Comparison of ENCODE assay signal across 14 cellular contexts in genomic region chr2:47888581-47889280, GRCh38. TPM values are rescaled to one million over a fixed set of nuclear protein-coding genes. Genes with fewer than 3 reads are reported as not detected.
A peak's percentile ranks its signal among the peaks of the same experiment; 100 is the strongest.
DNase-seq lines count a peak whose midpoint lies in the region; ATAC-seq and TF ChIP-seq lines count a peak whose summit lies in the region.
"Had no signal": no experiment of that assay in that cellular context is flagged by ENCODE, and none has a peak within 500 bp of the region (broad histone marks: within the 10 kb centered on the region; RNA-seq: fewer than 3 reads in every experiment).

No MANE protein-coding gene starts in this region.

- no peaks in the 10 kb centered on the region for H3K27me3 ChIP-seq in CD4-positive, CD25-positive, alpha-beta regulatory T cell (ENCODE audit: control insufficient read depth, insufficient read depth, low read length)

- peaks cover 0 to 1% (median 0%) of the 10 kb centered on the region in 7 donors for H3K9me3 Mint-ChIP-seq in CD4-positive, CD25-positive, alpha-beta regulatory T cell
- H3K9me3 Mint-ChIP-seq in activated CD8-positive, alpha-beta T cell treated with anti-CD3 and anti-CD28 coated beads for 36 hours, result no peaks in the 10 kb centered on the region

- no peak for TF ChIP-seq CTCF in activated CD8-positive, alpha-beta T cell treated with anti-CD3 and anti-CD28 coated beads for 36 hours (IDR thresholded peaks at IDR 0.05)

- peak overlapping the region; percentile 63 for H3K4me3 ChIP-seq in CD4-positive, CD25-positive, alpha-beta regulatory T cell (ENCODE audit: low read depth, low read length)
- H3K4me3 ChIP-seq: coronary artery had no signal

- CTCF ChIA-PET in activated CD8-positive, alpha-beta T cell treated with anti-CD3 and anti-CD28 coated beads for 36 hours (lab: Charles Lee), result no interaction called here

- peaks cover 5% of the 10 kb centered on the region for H3K36me3 ChIP-seq in CD4-positive, CD25-positive, alpha-beta regulatory T cell (ENCODE audit: control insufficient read depth, insufficient read depth, low read length)

- no peaks in the 10 kb centered on the region for H3K27me3 Mint-ChIP-seq in CD4-positive, CD25-positive, alpha-beta regulatory T cell
- no peaks in the 10 kb centered on the region for H3K27me3 Mint-ChIP-seq in activated CD8-positive, alpha-beta T cell treated with anti-CD3 and anti-CD28 coated beads for 36 hours

- H3K4me3 Mint-ChIP-seq in CD4-positive, CD25-positive, alpha-beta regulatory T cell, result peak overlapping the region; percentile 25 to 83 (median 66)
- no peak overlapping the region for H3K4me3 Mint-ChIP-seq in activated CD8-positive, alpha-beta T cell treated with anti-CD3 and anti-CD28 coated beads for 36 hours

- H3K9me3 ChIP-seq in CD4-positive, CD25-positive, alpha-beta regulatory T cell (ENCODE audit: control insufficient read depth in 2 of 2, low read length in 2 of 2), result no peaks in the 10 kb centered on the region

- POLR2A ChIA-PET in activated CD8-positive, alpha-beta T cell treated with anti-CD3 and anti-CD28 coated beads for 36 hours (lab: Charles Lee), result no interaction called here

- intact Hi-C loops in activated CD8-positive, alpha-beta T cell treated with anti-CD3 and anti-CD28 coated beads for 36 hours (cut with micrococcal nuclease), result no loop called here

- peaks cover 17% of the 10 kb centered on the region for H3K36me3 Mint-ChIP-seq in CD4-positive, CD25-positive, alpha-beta regulatory T cell
- peaks cover 34% of the 10 kb centered on the region for H3K36me3 Mint-ChIP-seq in activated CD8-positive, alpha-beta T cell treated with anti-CD3 and anti-CD28 coated beads for 36 hours (ENCODE audit: low read depth)

- H3K4me1 Mint-ChIP-seq in CD4-positive, CD25-positive, alpha-beta regulatory T cell, result peaks cover 45 to 86% (median 62%) of the 10 kb centered on the region in 4 donors
- peaks cover 63% of the 10 kb centered on the region for H3K4me1 Mint-ChIP-seq in activated CD8-positive, alpha-beta T cell treated with anti-CD3 and anti-CD28 coated beads for 36 hours (ENCODE audit: low read depth)

- H3K4me1 ChIP-seq in CD4-positive, CD25-positive, alpha-beta regulatory T cell (ENCODE audit: control insufficient read depth, insufficient read depth, low read length, poor library complexity, severe bottlenecking), result peaks cover 30% of the 10 kb centered on the region
- H3K4me1 ChIP-seq: parathyroid adenoma had no signal

- DNase-seq in CD4-positive, CD25-positive, alpha-beta regulatory T cell, result peak in 2 of 3 donors; percentile 46 to 68
- peak; percentile 33 for DNase-seq in activated CD8-positive, alpha-beta T cell treated with anti-CD3 and anti-CD28 coated beads for 36 hours
- DNase-seq in iris pigment epithelial cell (ENCODE audit: low read depth) (peak; percentile 51), NCI-H128 (lab: John Stamatoyannopoulos, UW; ENCODE audit: unreplicated experiment) (no peak), kidney glomerular epithelial cell (lab: John Stamatoyannopoulos, UW) (no peak), germinal center (ENCODE audit: low spot score) (no peak)
- DNase-seq: foreskin fibroblast, GOT3, NCI-H2171 treated with DMSO at 0.1 percent for 48 hours had no signal

- peak overlapping the region; percentile 60 to 85 (median 81) for H3K27ac Mint-ChIP-seq in CD4-positive, CD25-positive, alpha-beta regulatory T cell
- peak overlapping the region; percentile 67 for H3K27ac Mint-ChIP-seq in activated CD8-positive, alpha-beta T cell treated with anti-CD3 and anti-CD28 coated beads for 36 hours

- peak; percentile 79 to 89 for ATAC-seq in CD4-positive, CD25-positive, alpha-beta regulatory T cell (ENCODE audit: low read depth in 2 of 2)
- ATAC-seq in HG02938 (IDR thresholded peaks at IDR 0.05; ENCODE audit: unreplicated experiment) (peak; percentile 71), GM19324 (IDR thresholded peaks at IDR 0.05; ENCODE audit: low FRiP score, unreplicated experiment) (no peak)
- ATAC-seq in activated CD8-positive, alpha-beta T cell treated with anti-CD3 and anti-CD28 coated beads for 36 hours, result peak; percentile 77
- ATAC-seq: left lobe of liver had no signal

- peak overlapping the region; percentile 48 for H3K27ac ChIP-seq in CD4-positive, CD25-positive, alpha-beta regulatory T cell (ENCODE audit: insufficient read depth, low read length, poor library complexity, severe bottlenecking)
- H3K27ac ChIP-seq: coronary artery, parathyroid adenoma had no signal

RNA-seq across cellular contexts. Expression of gene FBXO11, which starts 17.6 kb away (rescaled TPM):
- 124 TPM for total RNA-seq in CD4-positive, CD25-positive, alpha-beta regulatory T cell
- 1 to 10 TPM; 5.0 to 7.7 (median 6.0) TPM for polyA plus RNA-seq in CD4-positive, CD25-positive, alpha-beta regulatory T cell
- total RNA-seq in activated CD8-positive, alpha-beta T cell treated with anti-CD3 and anti-CD28 coated beads for 36 hours, result 10 to 100 TPM; 47.3 to 48.1 TPM

Comparison
In these comparisons a context has a peak if more than half of its experiments do, and no peak if none do; other contexts are left out.
1. DNase-seq: peak in CD4-positive, CD25-positive, alpha-beta regulatory T cell (2 of 3), activated CD8-positive, alpha-beta T cell treated with anti-CD3 and anti-CD28 coated beads for 36 hours (single experiment) and iris pigment epithelial cell (single experiment); none in NCI-H128 (single experiment), kidney glomerular epithelial cell (single experiment) and germinal center (single experiment).